ENCODE assay signal across 7 cellular contexts in genomic region chr1:3069491-3070303, GRCh38. TPM values are rescaled to one million over a fixed set of nuclear protein-coding genes. Genes with fewer than 3 reads are reported as not detected.
DNase-seq lines count a peak whose midpoint lies in the region; ATAC-seq and TF ChIP-seq lines count a peak whose summit lies in the region.

No MANE protein-coding gene starts in this region.

- DNase-seq in GM04503 (ENCODE audit: low read depth) = peak; percentile 5
- DNase-seq in NT2/D1 (ENCODE audit: low read depth, low spot score) = peak; percentile 18
- peak; percentile 87 for DNase-seq in endodermal cell
- DNase-seq in type B pancreatic cell (ENCODE audit: extremely low spot score, unreplicated experiment) = no peak
- DNase-seq in CD8-positive, alpha-beta T cell = no peak
- DNase-seq in NCI-H524 treated with DMSO at 0.1 percent for 48 hours (lab: John Stamatoyannopoulos, UW) = no peak

- H3K36me3 ChIP-seq in NT2/D1 (ENCODE audit: insufficient read depth, insufficient read length, low read length) = no peaks in the 10 kb centered on the region
- no peaks in the 10 kb centered on the region for H3K36me3 ChIP-seq in endodermal cell (ENCODE audit: control insufficient read depth, insufficient read depth, low read length)
- no peaks in the 10 kb centered on the region for H3K36me3 ChIP-seq in mesodermal cell (ENCODE audit: control insufficient read depth, insufficient read depth, low read length)
- no peaks in the 10 kb centered on the region for H3K36me3 ChIP-seq in CD8-positive, alpha-beta T cell (ENCODE audit: insufficient read depth, low read length)

- intact Hi-C loops in CD8-positive, alpha-beta T cell (cut with DNase I, micrococcal nuclease) = no loop called here

- H3K36me3 Mint-ChIP-seq in endodermal cell (ENCODE audit: low read depth) (no peaks in the 10 kb centered on the region), type B pancreatic cell (no peaks in the 10 kb centered on the region)
- H3K36me3 Mint-ChIP-seq in CD8-positive, alpha-beta T cell = no peaks in the 10 kb centered on the region

- CTCF ChIA-PET in CD8-positive, alpha-beta T cell (lab: Charles Lee) = no interaction called here

- H3K9me3 Mint-ChIP-seq in endodermal cell (no peaks in the 10 kb centered on the region), type B pancreatic cell (no peaks in the 10 kb centered on the region)
- no peaks in the 10 kb centered on the region for H3K9me3 Mint-ChIP-seq in CD8-positive, alpha-beta T cell

- peaks cover 2% of the 10 kb centered on the region for H3K4me1 Mint-ChIP-seq in endodermal cell
- H3K4me1 Mint-ChIP-seq in type B pancreatic cell (ENCODE audit: unreplicated experiment) = no peaks in the 10 kb centered on the region
- H3K4me1 Mint-ChIP-seq in CD8-positive, alpha-beta T cell (ENCODE audit: low read depth) = peaks cover 4% of the 10 kb centered on the region

- no peak for ATAC-seq in CD8-positive, alpha-beta T cell

- H3K27ac ChIP-seq in endodermal cell (ENCODE audit: low read depth, low read length) (no peak overlapping the region), mesodermal cell (ENCODE audit: low read depth, low read length, severe bottlenecking) (no peak overlapping the region)
- no peak overlapping the region for H3K27ac ChIP-seq in CD8-positive, alpha-beta T cell (ENCODE audit: low read depth, low read length)

- H3K27ac Mint-ChIP-seq in endodermal cell (no peak overlapping the region), type B pancreatic cell (no peak overlapping the region)
- no peak overlapping the region for H3K27ac Mint-ChIP-seq in CD8-positive, alpha-beta T cell

- H3K4me3 ChIP-seq in NT2/D1 (ENCODE audit: insufficient read length, low read depth) (peak overlapping the region; percentile 42), endodermal cell (ENCODE audit: low read length) (peak overlapping the region; percentile 74), mesodermal cell (ENCODE audit: extremely low read depth, insufficient read depth, low read length, poor library complexity, severe bottlenecking) (peak overlapping the region; percentile 43)
- no peak overlapping the region for H3K4me3 ChIP-seq in CD8-positive, alpha-beta T cell (ENCODE audit: low read depth, low read length)

- 0 to 1% methylated on average over 15 to 70 of the region's 91 CpGs for WGBS in endodermal cell (ENCODE audit: insufficient coverage in 1 of 2, insufficient read length in 1 of 2), 2 experiments
- 1% methylated on average over 46 to 63 of the region's 91 CpGs for WGBS in mesodermal cell (ENCODE audit: insufficient coverage in 2 of 2), 2 experiments

- peak overlapping the region; percentile 21 for H3K9ac ChIP-seq in NT2/D1 (ENCODE audit: insufficient read length, low read depth)
- H3K9ac ChIP-seq in endodermal cell (ENCODE audit: extremely low read depth, low read length, poor library complexity, severe bottlenecking) = no peak overlapping the region

- H3K9me3 ChIP-seq in NT2/D1 (ENCODE audit: insufficient read depth, low read length) = no peaks in the 10 kb centered on the region
- no peaks in the 10 kb centered on the region for H3K9me3 ChIP-seq in endodermal cell (ENCODE audit: control insufficient read depth, low read length)
- no peaks in the 10 kb centered on the region for H3K9me3 ChIP-seq in mesodermal cell (ENCODE audit: control insufficient read depth, low read length)
- no peaks in the 10 kb centered on the region for H3K9me3 ChIP-seq in CD8-positive, alpha-beta T cell (ENCODE audit: low read length)

- peak; percentile 56 for TF ChIP-seq CTCF in endodermal cell (conservative IDR thresholded peaks at IDR 0.05)
- peak; percentile 67 for TF ChIP-seq CTCF in type B pancreatic cell (conservative IDR thresholded peaks at IDR 0.05)
- TF ChIP-seq CTCF in CD8-positive, alpha-beta T cell (IDR thresholded peaks at IDR 0.05) = no peak

- POLR2A ChIA-PET in CD8-positive, alpha-beta T cell (lab: Charles Lee) = no interaction called here

- peaks cover 5% of the 10 kb centered on the region for H3K4me1 ChIP-seq in NT2/D1 (ENCODE audit: insufficient read depth, insufficient read length)
- peaks cover 4% of the 10 kb centered on the region for H3K4me1 ChIP-seq in endodermal cell (ENCODE audit: control insufficient read depth, insufficient read depth, low read length)
- H3K4me1 ChIP-seq in mesodermal cell (ENCODE audit: control insufficient read depth, insufficient read depth, low read length, poor library complexity, severe bottlenecking) = peaks cover 17% of the 10 kb centered on the region
- no peaks in the 10 kb centered on the region for H3K4me1 ChIP-seq in CD8-positive, alpha-beta T cell (ENCODE audit: insufficient read depth, low read length)

- H3K4me3 Mint-ChIP-seq in endodermal cell (peak overlapping the region; percentile 57), type B pancreatic cell (peak overlapping the region; percentile 88)
- H3K4me3 Mint-ChIP-seq in CD8-positive, alpha-beta T cell = no peak overlapping the region

- peaks cover 86% of the 10 kb centered on the region for H3K27me3 ChIP-seq in NT2/D1 (ENCODE audit: insufficient read depth, insufficient read length)
- peaks cover 93% of the 10 kb centered on the region for H3K27me3 ChIP-seq in endodermal cell (ENCODE audit: control insufficient read depth, insufficient read depth, low read length, poor library complexity, severe bottlenecking)
- peaks cover 10% of the 10 kb centered on the region for H3K27me3 ChIP-seq in CD8-positive, alpha-beta T cell (ENCODE audit: insufficient read depth, low read length)

- H3K27me3 Mint-ChIP-seq in endodermal cell (ENCODE audit: insufficient read depth) (peaks cover 81% of the 10 kb centered on the region), type B pancreatic cell (peaks cover 55% of the 10 kb centered on the region)
- H3K27me3 Mint-ChIP-seq in CD8-positive, alpha-beta T cell (ENCODE audit: low read depth) = peaks cover 18% of the 10 kb centered on the region

RNA-seq across cellular contexts. Expression of gene PRDM16, which starts 0.7 kb away (rescaled TPM):
- 1 to 10 TPM; 2.1 to 4.0 TPM for total RNA-seq in endodermal cell
- polyA plus RNA-seq in endodermal cell (2013, experiment 1 of 2) = 9.2 TPM
- polyA plus RNA-seq in endodermal cell (2013, experiment 2 of 2) = 6.9 TPM
- 4.6 TPM for polyA plus RNA-seq in mesodermal cell (2013, experiment 1 of 2)
- polyA plus RNA-seq in mesodermal cell (2013, experiment 2 of 2) = 3.3 TPM
- 10.3 and 23.6 TPM in 2 replicates for total RNA-seq in type B pancreatic cell (ENCODE audit: low replicate concordance)
- not detected for total RNA-seq in CD8-positive, alpha-beta T cell

RNA-seq across cellular contexts. Expression of gene ACTRT2, which starts 48.4 kb away (rescaled TPM):
- total RNA-seq in endodermal cell (not detected), type B pancreatic cell (ENCODE audit: low replicate concordance) (not detected in 2 replicates)
- not detected for polyA plus RNA-seq in endodermal cell (2013, experiment 1 of 2)
- polyA plus RNA-seq in endodermal cell (2013, experiment 2 of 2) = not detected
- polyA plus RNA-seq in mesodermal cell (2013, experiment 1 of 2) = not detected
- not detected for polyA plus RNA-seq in mesodermal cell (2013, experiment 2 of 2)
- total RNA-seq in CD8-positive, alpha-beta T cell = not detected

Comparison
In these comparisons a context has a peak if more than half of its experiments do, and no peak if none do; other contexts are left out.
1. DNase-seq: peak in GM04503 (single experiment), NT2/D1 (single experiment) and endodermal cell (single experiment); none in type B pancreatic cell (single experiment), CD8-positive, alpha-beta T cell (0 of 7) and NCI-H524 treated with DMSO at 0.1 percent for 48 hours (single experiment).